Comparison of ENCODE assay signal across 30 cellular contexts in genomic region chr1:5933676-5934057, GRCh38. TPM values are rescaled to one million over a fixed set of nuclear protein-coding genes. Genes with fewer than 3 reads are reported as not detected.
DNase-seq lines count a peak whose midpoint lies in the region; ATAC-seq and TF ChIP-seq lines count a peak whose summit lies in the region.
"Had no signal": no experiment of that assay in that cellular context is flagged by ENCODE, and none has a peak within 500 bp of the region (broad histone marks: within the 10 kb centered on the region; RNA-seq: fewer than 3 reads in every experiment).

No MANE protein-coding gene starts in this region.

- H3K36me3 ChIP-seq in WERI-Rb-1 (peaks cover 13% of the 10 kb centered on the region), fibroblast of lung (ENCODE audit: control insufficient read depth, insufficient read depth, low read length) (no peaks in the 10 kb centered on the region)
- H3K36me3 ChIP-seq: pancreas had no signal

- in situ Hi-C loops in GM13976 (cut with MboI; ENCODE audit: low sequenced_read_pairs, unreplicated experiment): no loop called here

- no peaks in the 10 kb centered on the region for H4K20me1 ChIP-seq in fibroblast of lung (ENCODE audit: control insufficient read depth, extremely low read depth, insufficient read depth, low read length)

- no peak for ATAC-seq in HG03097 (IDR thresholded peaks at IDR 0.05; ENCODE audit: low FRiP score, unreplicated experiment)
- ATAC-seq in HG03025 (IDR thresholded peaks at IDR 0.05; ENCODE audit: low FRiP score, unreplicated experiment): no peak
- ATAC-seq: activated CD8-positive, alpha-beta T cell treated with anti-CD3 and anti-CD28 coated beads, Interleukin-2, amount 10 ng/mL, durations not matched to agents 7 days and 5 days; mucosa of descending colon; stimulated activated effector memory CD8-positive, alpha-beta T cell treated with anti-CD3 and anti-CD28 coated beads, Interleukin-12 subunit alpha, Interleukin-12 subunit beta, amount 100 ng/mL, for 72 hours; T-cell; upper lobe of right lung had no signal

- H2AFZ ChIP-seq in fibroblast of lung (ENCODE audit: low read length): no peak overlapping the region

- no peak overlapping the region for H3K9ac ChIP-seq in fibroblast of lung (ENCODE audit: insufficient read depth, low read length)

- H3K27me3 ChIP-seq in WERI-Rb-1 (ENCODE audit: insufficient read depth, low read depth, severe bottlenecking) (no peaks in the 10 kb centered on the region), fibroblast of lung (ENCODE audit: control insufficient read depth, insufficient read depth, low read length) (no peaks in the 10 kb centered on the region)
- H3K27me3 ChIP-seq: ascending aorta, heart left ventricle, pancreas, upper lobe of right lung had no signal

- H3K4me1 ChIP-seq in fibroblast of lung (ENCODE audit: control insufficient read depth, extremely low read depth, insufficient read depth, low read length): no peaks in the 10 kb centered on the region
- H3K4me1 ChIP-seq: heart left ventricle, pancreas had no signal

- TF ChIP-seq CTCF in GM13976 (IDR thresholded peaks at IDR 0.05; ENCODE audit: borderline replicate concordance, control extremely low read depth, extremely low read depth, insufficient read depth, missing control alignments) (no peak), WERI-Rb-1 (IDR thresholded peaks at IDR 0.05; ENCODE audit: low read depth, low read length) (no peak), fibroblast of lung (conservative IDR thresholded peaks at IDR 0.05 in 1 of 2, IDR thresholded peaks at IDR 0.05 in 1 of 2; ENCODE audit: low read depth in 1 of 2, low read length in 2 of 2) (no peak)

- H3K4me3 ChIP-seq in WERI-Rb-1 (ENCODE audit: low read depth, low read length): no peak overlapping the region
- H3K4me3 ChIP-seq in fibroblast of lung (replicated peaks in 1 of 4; ENCODE audit: control extremely low read depth in 1 of 4, insufficient read depth in 1 of 4, low read depth in 3 of 4, low read length in 4 of 4): no peak overlapping the region
- H3K4me3 ChIP-seq: ascending aorta, heart left ventricle, lung, mucosa of descending colon, pancreas, upper lobe of right lung had no signal

- H3K27ac ChIP-seq in WERI-Rb-1 (peak overlapping the region; percentile 40), fibroblast of lung (ENCODE audit: insufficient read depth, low read length) (no peak overlapping the region)
- H3K27ac ChIP-seq: ascending aorta, C4-2B, heart left ventricle, pancreas, upper lobe of right lung had no signal

- H3K4me2 ChIP-seq in fibroblast of lung (ENCODE audit: extremely low read depth, insufficient read depth, low read length): no peak overlapping the region

- no peaks in the 10 kb centered on the region for H3K9me3 ChIP-seq in WERI-Rb-1 (ENCODE audit: severe bottlenecking)
- no peaks in the 10 kb centered on the region for H3K9me3 ChIP-seq in fibroblast of lung (ENCODE audit: control insufficient read depth, insufficient read depth, low read depth, low read length)
- H3K9me3 ChIP-seq: ascending aorta, mucosa of descending colon, pancreas, upper lobe of right lung had no signal

- DNase-seq in GM13976 (ENCODE audit: low spot score) (peak; percentile 8), WERI-Rb-1 (no peak), fibroblast of lung (ENCODE audit: low read depth in 2 of 2) (peak; percentile 5 to 29), mucosa of gallbladder (ENCODE audit: low spot score) (peak; percentile 67), SKM-1 treated with dmso at 0.1 percent for 144 hours (lab: John Stamatoyannopoulos, UW; ENCODE audit: unreplicated experiment) (no peak), NCI-H774 (lab: John Stamatoyannopoulos, UW) (no peak)
- DNase-seq: activated CD8-positive, alpha-beta T cell treated with anti-CD3 and anti-CD28 coated beads, Interleukin-2, amount 10 ng/mL, durations not matched to agents 7 days and 5 days; dermis blood vessel endothelial cell; DMS79; GF-D8; heart left ventricle; HFFc6; kidney glomerular epithelial cell; mucosa of descending colon; NCI-H1092; NCI-H2029 treated with DMSO at 0.1 percent for 48 hours; NCI-H2227 treated with DMSO at 0.1 percent for 48 hours; NCI-H69; nephron progenitor cell; pancreas; retina; stimulated activated CD4-positive, alpha-beta T cell treated with anti-CD3 and anti-CD28 coated beads, Interleukin-4, amount 100 ng/mL, for 24 hours had no signal

- H3K79me2 ChIP-seq in fibroblast of lung (ENCODE audit: control insufficient read depth, insufficient read depth, low read length): no peaks in the 10 kb centered on the region

RNA-seq across cellular contexts. Expression of gene NPHP4, which starts 58.6 kb away (rescaled TPM):
- 3.6 and 4.0 TPM in 2 replicates for total RNA-seq in fibroblast of lung
- polyA plus RNA-seq in fibroblast of lung: 1.5 and 2.1 TPM in 2 replicates
- polyA plus RNA-seq in fibroblast of lung (2012): 2.2 and 2.7 TPM in 2 replicates
- 2.5 and 3.7 TPM in 2 replicates for polyA minus RNA-seq in fibroblast of lung (ENCODE audit: low replicate concordance)
- 20.6 TPM for total RNA-seq in mucosa of gallbladder

Comparison
In these comparisons a context has a peak if more than half of its experiments do, and no peak if none do; other contexts are left out.
1. DNase-seq: peak in GM13976 (single experiment), fibroblast of lung (2 of 2) and mucosa of gallbladder (single experiment); none in WERI-Rb-1 (single experiment), SKM-1 treated with dmso at 0.1 percent for 144 hours (single experiment) and NCI-H774 (single experiment).